ENCODE assay signal across 8 cellular contexts in the genomic region with DNA sequence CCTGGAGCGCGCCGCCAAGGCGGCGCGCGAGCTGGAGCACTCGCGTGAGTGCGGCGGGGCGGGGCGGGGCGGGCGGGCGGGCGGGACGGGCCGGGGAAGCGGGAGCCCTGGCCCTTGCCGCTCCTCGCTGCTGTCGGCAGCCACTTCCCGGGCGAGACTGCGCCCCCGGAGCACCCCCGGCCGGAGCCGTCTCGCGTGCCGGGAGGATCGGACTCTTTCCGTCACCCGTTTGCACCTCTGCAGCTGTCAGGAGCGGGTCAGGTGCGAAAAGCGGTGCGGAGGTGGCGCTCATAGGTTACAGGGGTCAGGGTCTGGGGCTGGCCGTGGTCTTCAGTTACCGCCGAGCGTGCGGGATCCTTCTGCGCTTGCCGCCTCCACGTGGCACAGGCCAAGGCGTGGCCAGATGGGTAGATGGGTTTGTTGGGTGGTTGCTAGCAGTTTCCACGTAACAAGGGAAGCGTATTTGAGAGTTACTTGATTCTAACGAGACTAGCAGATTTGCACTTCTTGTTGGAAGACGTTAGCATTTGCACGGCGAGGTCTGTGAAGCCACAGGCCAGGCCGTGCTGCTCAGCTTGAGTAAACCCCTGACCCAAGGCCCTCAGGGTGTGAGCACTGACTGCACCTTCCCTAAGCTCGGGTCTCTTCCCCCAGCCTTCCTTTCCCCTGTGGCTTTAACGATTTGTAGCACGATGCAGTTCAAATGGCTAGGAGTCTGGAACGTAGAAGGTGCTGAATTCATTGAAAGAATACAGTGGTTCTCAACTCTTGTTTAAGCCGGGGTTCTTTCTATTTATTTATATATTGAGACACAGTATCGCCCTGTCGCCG. TPM values are rescaled to one million over a fixed set of nuclear protein-coding genes. Genes with fewer than 3 reads are reported as not detected.
DNase-seq lines count a peak whose midpoint lies in the region; ATAC-seq, FAIRE-seq and TF ChIP-seq lines count a peak whose summit lies in the region.
"Not testable (repeated sequence)": the region's sequence is repeated elsewhere in the genome, so short reads cannot be mapped to it uniquely, and the experiment has no call there.

No MANE protein-coding gene starts in this region.

- TF ChIP-seq CTCF in bronchial epithelial cell (IDR thresholded peaks at IDR 0.05; ENCODE audit: insufficient read depth, low read length, severe bottlenecking); right atrium auricular region (IDR thresholded peaks at IDR 0.05); nephron progenitor cell (IDR thresholded peaks at IDR 0.05); thoracic aorta (IDR thresholded peaks at IDR 0.05): not testable (repeated sequence)

- H3K36me3 Mint-ChIP-seq in activated CD4-positive, alpha-beta T cell treated with anti-CD3 and anti-CD28 coated beads, Interleukin-2, amount 10 ng/mL, durations not matched to agents 24 days and 14 days (ENCODE audit: low read depth), result peaks cover 11% of the 10 kb centered on the region
- H3K36me3 Mint-ChIP-seq in nephron progenitor cell (ENCODE audit: low read depth), result not testable (repeated sequence)

- DNase-seq in Karpas-422; bronchial epithelial cell (ENCODE audit: low read depth); right atrium auricular region (ENCODE audit: low spot score); thoracic aorta (ENCODE audit: low spot score): not testable (repeated sequence)
- DNase-seq in activated CD4-positive, alpha-beta T cell treated with anti-CD3 and anti-CD28 coated beads, Interleukin-2, amount 10 ng/mL, durations not matched to agents 24 days and 14 days, result peak; percentile 75
- DNase-seq in nephron progenitor cell, result peak; percentile 21

- FAIRE-seq in bronchial epithelial cell (lab: Jason Lieb, UNC), result not testable (repeated sequence)

- not testable (repeated sequence) for H2AFZ ChIP-seq in Karpas-422 (ENCODE audit: low read length)

- peaks cover 34% of the 10 kb centered on the region for H3K79me2 ChIP-seq in Karpas-422 (ENCODE audit: low read length)

- H3K27ac ChIP-seq in Karpas-422 (ENCODE audit: low read length); right atrium auricular region; thoracic aorta: not testable (repeated sequence)

- not testable (repeated sequence) for H3K9me2 ChIP-seq in Karpas-422 (replicated peaks; ENCODE audit: insufficient read depth, low read length)

- peak overlapping the region; percentile 81 for H3K9ac ChIP-seq in Karpas-422 (ENCODE audit: low read length)

- peak overlapping the region; percentile 71 for H3K27ac Mint-ChIP-seq in activated CD4-positive, alpha-beta T cell treated with anti-CD3 and anti-CD28 coated beads, Interleukin-2, amount 10 ng/mL, durations not matched to agents 24 days and 14 days
- H3K27ac Mint-ChIP-seq in nephron progenitor cell, result peak overlapping the region; percentile 51

- H3K36me3 ChIP-seq in Karpas-422 (ENCODE audit: insufficient read depth, low read length); bronchial epithelial cell (ENCODE audit: control insufficient read depth, insufficient read depth, low read length); right atrium auricular region; thoracic aorta: not testable (repeated sequence)

- peaks cover 15% of the 10 kb centered on the region for H3K4me1 Mint-ChIP-seq in activated CD4-positive, alpha-beta T cell treated with anti-CD3 and anti-CD28 coated beads, Interleukin-2, amount 10 ng/mL, durations not matched to agents 24 days and 14 days
- H3K4me1 Mint-ChIP-seq in nephron progenitor cell, result peaks cover 25% of the 10 kb centered on the region

- not testable (repeated sequence) for H3K27me3 ChIP-seq in Karpas-422 (ENCODE audit: low read length); bronchial epithelial cell (ENCODE audit: control insufficient read depth, insufficient read depth, low read length); right atrium auricular region; thoracic aorta (replicated peaks; ENCODE audit: insufficient read depth)

- H3K4me3 ChIP-seq in GM08714 (ENCODE audit: low read length) (peak overlapping the region; percentile 97), Karpas-422 (ENCODE audit: low read length) (peak overlapping the region; percentile 65), bronchial epithelial cell (ENCODE audit: low read depth, low read length) (peak overlapping the region; percentile 81), right atrium auricular region (peak overlapping the region; percentile 72 to 89), thoracic aorta (peak overlapping the region; percentile 97)

- not testable (repeated sequence) for H3K9me3 Mint-ChIP-seq in activated CD4-positive, alpha-beta T cell treated with anti-CD3 and anti-CD28 coated beads, Interleukin-2, amount 10 ng/mL, durations not matched to agents 24 days and 14 days; nephron progenitor cell

- peak; percentile 21 for ATAC-seq in HG02571 (IDR thresholded peaks at IDR 0.05; ENCODE audit: unreplicated experiment)
- not testable (repeated sequence) for ATAC-seq in thoracic aorta (ENCODE audit: insufficient number of reproducible peaks, low FRiP score, low read depth)

- intact Hi-C loops in activated CD4-positive, alpha-beta T cell treated with anti-CD3 and anti-CD28 coated beads, Interleukin-2, amount 10 ng/mL, durations not matched to agents 24 days and 14 days (cut with micrococcal nuclease), result not testable (repeated sequence)

- H3K4me2 ChIP-seq in Karpas-422 (ENCODE audit: low read depth, low read length, poor library complexity, severe bottlenecking), result peak overlapping the region; percentile 72

- H3K9me3 ChIP-seq in Karpas-422 (ENCODE audit: low read length); right atrium auricular region; thoracic aorta: not testable (repeated sequence)

- peak overlapping the region; percentile 87 for H3K4me3 Mint-ChIP-seq in activated CD4-positive, alpha-beta T cell treated with anti-CD3 and anti-CD28 coated beads, Interleukin-2, amount 10 ng/mL, durations not matched to agents 24 days and 14 days
- peak overlapping the region; percentile 83 for H3K4me3 Mint-ChIP-seq in nephron progenitor cell

- H4K20me1 ChIP-seq in Karpas-422 (ENCODE audit: insufficient read depth, low read depth, low read length), result peaks cover 15% of the 10 kb centered on the region

- H3K4me1 ChIP-seq in Karpas-422 (ENCODE audit: low read length), result peaks cover 23% of the 10 kb centered on the region
- H3K4me1 ChIP-seq in right atrium auricular region, result peaks cover 0 to 24% of the 10 kb centered on the region in 2 donors
- peaks cover 11 to 13% of the 10 kb centered on the region in 2 donors for H3K4me1 ChIP-seq in thoracic aorta (ENCODE audit: control insufficient read depth in 1 of 2, low read depth in 2 of 2)

- H3K27me3 Mint-ChIP-seq in activated CD4-positive, alpha-beta T cell treated with anti-CD3 and anti-CD28 coated beads, Interleukin-2, amount 10 ng/mL, durations not matched to agents 24 days and 14 days; nephron progenitor cell (ENCODE audit: low read depth, poor library complexity): not testable (repeated sequence)

RNA-seq across cellular contexts. Expression of a gene that starts 0.7 kb away (rescaled TPM):
- 13.9 and 37.2 TPM in 2 replicates for total RNA-seq in Karpas-422 (2014; rRNA removed; shearing (Covaris generic); ENCODE audit: low replicate concordance)
- 98.0 and 98.5 TPM in 2 replicates for total RNA-seq in activated CD4-positive, alpha-beta T cell treated with anti-CD3 and anti-CD28 coated beads, Interleukin-2, amount 10 ng/mL, durations not matched to agents 24 days and 14 days
- total RNA-seq in bronchial epithelial cell (19.2 and 24.7 TPM in 2 replicates), right atrium auricular region (1 to 10 TPM; 2.7 to 5.7 TPM), thoracic aorta (10 to 100 TPM; 15.4 to 30.9 TPM)

RNA-seq across cellular contexts. Expression of a gene that starts 22.8 kb away (rescaled TPM):
- total RNA-seq in Karpas-422 (2014; rRNA removed; shearing (Covaris generic); ENCODE audit: low replicate concordance), result 0.51 TPM in 1 of 2 replicates, not detected in the other
- 0.40 and 0.75 TPM in 2 replicates for total RNA-seq in activated CD4-positive, alpha-beta T cell treated with anti-CD3 and anti-CD28 coated beads, Interleukin-2, amount 10 ng/mL, durations not matched to agents 24 days and 14 days
- total RNA-seq in bronchial epithelial cell (0.26 and 0.77 TPM in 2 replicates), right atrium auricular region (1 to 10 TPM; 1.4 to 2.8 TPM), thoracic aorta (under 1 TPM in 1 of 2 donors, not detected in 1; 0.27 TPM)

RNA-seq across cellular contexts. Expression of a gene that starts 36.8 kb away (rescaled TPM):
- not detected in 2 replicates for total RNA-seq in Karpas-422 (2014; rRNA removed; shearing (Covaris generic); ENCODE audit: low replicate concordance)
- 4.9 and 5.2 TPM in 2 replicates for total RNA-seq in activated CD4-positive, alpha-beta T cell treated with anti-CD3 and anti-CD28 coated beads, Interleukin-2, amount 10 ng/mL, durations not matched to agents 24 days and 14 days
- total RNA-seq in bronchial epithelial cell (5.0 and 7.9 TPM in 2 replicates), right atrium auricular region (10 to 100 TPM; 13.0 to 15.2 TPM), thoracic aorta (10 to 100 TPM; 21.7 to 23.6 TPM)

RNA-seq across cellular contexts. Expression of a gene that starts 39.7 kb away (rescaled TPM):
- 12.5 and 52.1 TPM in 2 replicates for total RNA-seq in Karpas-422 (2014; rRNA removed; shearing (Covaris generic); ENCODE audit: low replicate concordance)
- total RNA-seq in activated CD4-positive, alpha-beta T cell treated with anti-CD3 and anti-CD28 coated beads, Interleukin-2, amount 10 ng/mL, durations not matched to agents 24 days and 14 days, result 102 and 107 TPM in 2 replicates
- total RNA-seq in bronchial epithelial cell (20.9 and 28.7 TPM in 2 replicates), right atrium auricular region (10 to 100 TPM; 15.6 to 18.6 TPM), thoracic aorta (10 to 100 TPM; 16.7 to 17.6 TPM)

RNA-seq across cellular contexts. Expression of a gene that starts 51.2 kb away (rescaled TPM):
- not detected in 2 replicates for total RNA-seq in Karpas-422 (2014; rRNA removed; shearing (Covaris generic); ENCODE audit: low replicate concordance)
- total RNA-seq in activated CD4-positive, alpha-beta T cell treated with anti-CD3 and anti-CD28 coated beads, Interleukin-2, amount 10 ng/mL, durations not matched to agents 24 days and 14 days, result not detected in 2 replicates
- 5.3 and 7.9 TPM in 2 replicates for total RNA-seq in bronchial epithelial cell
- 1 to 10 TPM; 2.2 to 2.4 TPM for total RNA-seq in right atrium auricular region
- under 1 TPM in 1 of 2 donors, not detected in 1; 0.68 TPM for total RNA-seq in thoracic aorta
